Comparison of ENCODE assay signal across 8 cellular contexts in genomic region chrX:131068945-131069719, GRCh38. TPM values are rescaled to one million over a fixed set of nuclear protein-coding genes. Genes with fewer than 3 reads are reported as not detected.
DNase-seq lines count a peak whose midpoint lies in the region; ATAC-seq and TF ChIP-seq lines count a peak whose summit lies in the region.

No MANE protein-coding gene starts in this region.

- H3K4me1 ChIP-seq in BE2C = no peaks in the 10 kb centered on the region

- no peaks in the 10 kb centered on the region for H3K36me3 ChIP-seq in BE2C

- ATAC-seq in GM18909 (IDR thresholded peaks at IDR 0.05; ENCODE audit: poor library complexity, unreplicated experiment) = peak; percentile 75
- ATAC-seq in GM18502 (IDR thresholded peaks at IDR 0.05; ENCODE audit: poor library complexity, unreplicated experiment) = no peak
- no peak for ATAC-seq in HG02571 (IDR thresholded peaks at IDR 0.05; ENCODE audit: unreplicated experiment)
- no peak for ATAC-seq in activated CD8-positive, alpha-beta memory T cell treated with anti-CD3 and anti-CD28 coated beads, Interleukin-2, amount 10 ng/mL, durations not matched to agents 7 days and 5 days

- no peak overlapping the region for H3K4me3 Mint-ChIP-seq in activated CD8-positive, alpha-beta memory T cell treated with anti-CD3 and anti-CD28 coated beads, Interleukin-2, amount 10 ng/mL, durations not matched to agents 7 days and 5 days

- CTCF ChIA-PET in activated CD8-positive, alpha-beta memory T cell treated with anti-CD3 and anti-CD28 coated beads, Interleukin-2, amount 10 ng/mL, durations not matched to agents 7 days and 5 days (lab: Charles Lee) = no interaction called here

- DNase-seq in BE2C = peak; percentile 86
- DNase-seq in NCI-H1694 (lab: John Stamatoyannopoulos, UW) = peak; percentile 29
- peak; percentile 8 for DNase-seq in fibroblast of mammary gland (ENCODE audit: low read depth)
- peak; percentile 51 for DNase-seq in stimulated activated CD4-positive, alpha-beta T cell treated with anti-CD3 and anti-CD28 coated beads, Interleukin-15, amount 100 ng/mL, for 24 hours
- DNase-seq in activated CD8-positive, alpha-beta memory T cell treated with anti-CD3 and anti-CD28 coated beads, Interleukin-2, amount 10 ng/mL, durations not matched to agents 7 days and 5 days = no peak

- H3K9me3 Mint-ChIP-seq in activated CD8-positive, alpha-beta memory T cell treated with anti-CD3 and anti-CD28 coated beads, Interleukin-2, amount 10 ng/mL, durations not matched to agents 7 days and 5 days (ENCODE audit: low read depth) = no peaks in the 10 kb centered on the region

- TF ChIP-seq CTCF in BE2C (IDR thresholded peaks at IDR 0.05; ENCODE audit: low read depth, low read length) = peak; percentile 73
- TF ChIP-seq CTCF in fibroblast of mammary gland (conservative IDR thresholded peaks at IDR 0.05; ENCODE audit: control insufficient read depth, insufficient read depth, low read depth, low read length) = peak; percentile 36

- no peaks in the 10 kb centered on the region for H3K9me3 ChIP-seq in BE2C

- H3K27me3 ChIP-seq in BE2C = no peaks in the 10 kb centered on the region

- peaks cover 38% of the 10 kb centered on the region for H3K27me3 Mint-ChIP-seq in activated CD8-positive, alpha-beta memory T cell treated with anti-CD3 and anti-CD28 coated beads, Interleukin-2, amount 10 ng/mL, durations not matched to agents 7 days and 5 days

- no peaks in the 10 kb centered on the region for H3K36me3 Mint-ChIP-seq in activated CD8-positive, alpha-beta memory T cell treated with anti-CD3 and anti-CD28 coated beads, Interleukin-2, amount 10 ng/mL, durations not matched to agents 7 days and 5 days

- peak overlapping the region; percentile 59 for H3K4me3 ChIP-seq in BE2C (ENCODE audit: low read depth, low read length)
- H3K4me3 ChIP-seq in fibroblast of mammary gland (ENCODE audit: control insufficient read depth, low read depth, low read length) = no peak overlapping the region

- H3K4me1 Mint-ChIP-seq in activated CD8-positive, alpha-beta memory T cell treated with anti-CD3 and anti-CD28 coated beads, Interleukin-2, amount 10 ng/mL, durations not matched to agents 7 days and 5 days = no peaks in the 10 kb centered on the region

- no peak overlapping the region for H3K27ac Mint-ChIP-seq in activated CD8-positive, alpha-beta memory T cell treated with anti-CD3 and anti-CD28 coated beads, Interleukin-2, amount 10 ng/mL, durations not matched to agents 7 days and 5 days

RNA-seq across cellular contexts. Expression of gene ARHGAP36, which starts 11.0 kb away (rescaled TPM):
- polyA plus RNA-seq in BE2C (2012; ENCODE audit: insufficient read depth, insufficient read length, low read depth) = 0.40 TPM
- total RNA-seq in activated CD8-positive, alpha-beta memory T cell treated with anti-CD3 and anti-CD28 coated beads, Interleukin-2, amount 10 ng/mL, durations not matched to agents 7 days and 5 days = not detected
